ENCODE assay signal across 25 cellular contexts in genomic region chr4:118923891-118924290, GRCh38.
"Had no signal": no experiment of that assay in that cellular context is flagged by ENCODE, and none has a peak within 500 bp of the region (broad histone marks: within the 10 kb centered on the region; RNA-seq: fewer than 3 reads in every experiment).

No MANE protein-coding gene starts in this region.

- H3K27ac ChIP-seq: psoas muscle, testis, tibial nerve, upper lobe of right lung had no signal

- H3K9me3 ChIP-seq: mucosa of descending colon, psoas muscle, stomach, testis, tibial nerve, upper lobe of right lung, vagina had no signal

- DNase-seq: cerebellar nuclear complex; cortex of kidney; effector memory CD8-positive, alpha-beta T cell; erythroblast; head of caudate nucleus; kidney; mesenchymal stem cell; mucosa of descending colon; naive thymus-derived CD4-positive, alpha-beta T cell; nucleus accumbens; posterior cingulate gyrus; psoas muscle; retina; stimulated activated CD4-positive, alpha-beta T cell treated with anti-CD3 and anti-CD28 coated beads, Interleukin-2, amount 100 ng/mL, for 24 hours; stimulated activated CD4-positive, alpha-beta T cell treated with anti-CD3 and anti-CD28 coated beads, Interleukin-4, amount 100 ng/mL, for 24 hours; stimulated activated naive CD4-positive, alpha-beta T cell treated with Interleukin-2 at 50 U/mL for 16 hours; stomach; substantia nigra; testis; upper lobe of right lung had no signal

- ATAC-seq: effector memory CD8-positive, alpha-beta T cell; left lobe of liver; mucosa of descending colon; naive thymus-derived CD4-positive, alpha-beta T cell; psoas muscle; sciatic nerve; stimulated activated effector memory CD8-positive, alpha-beta T cell treated with anti-CD3 and anti-CD28 coated beads, Interleukin-12 subunit alpha, Interleukin-12 subunit beta, amount 100 ng/mL, for 72 hours; upper lobe of right lung had no signal

- H3K4me3 ChIP-seq: mucosa of descending colon, psoas muscle, stomach, testis, tibial nerve, upper lobe of right lung, vagina had no signal

- H3K27me3 ChIP-seq: stomach, testis, tibial nerve, upper lobe of right lung, vagina had no signal

- H3K36me3 ChIP-seq: stomach, tibial nerve, upper lobe of right lung, vagina had no signal

- H3K4me1 ChIP-seq: upper lobe of right lung had no signal
